In genomic region chr6:134510920-134511319, GRCh38 we compare ENCODE assay signal across 20 cellular contexts.
DNase-seq lines count a peak whose midpoint lies in the region; ATAC-seq, FAIRE-seq and TF ChIP-seq lines count a peak whose summit lies in the region.
"Had no signal": no experiment of that assay in that cellular context is flagged by ENCODE, and none has a peak within 500 bp of the region (broad histone marks: within the 10 kb centered on the region; RNA-seq: fewer than 3 reads in every experiment).

No MANE protein-coding gene starts in this region.

- TF ChIP-seq EP300 in HepG2 (IDR thresholded peaks at IDR 0.05; ENCODE audit: low read depth in 2 of 2, low read length in 2 of 2) (no peak), HepG2 (CRISPR knock-in tag; IDR thresholded peaks at IDR 0.05; ENCODE audit: borderline replicate concordance) (no peak)

- H3K4me1 ChIP-seq in liver (ENCODE audit: control insufficient read depth in 4 of 4, insufficient read depth in 4 of 4, low read length in 3 of 4), result no peaks in the 10 kb centered on the region
- no peaks in the 10 kb centered on the region for H3K4me1 ChIP-seq in HepG2 (ENCODE audit: insufficient read depth, low read length)
- H3K4me1 ChIP-seq in PC-9 (replicated peaks; ENCODE audit: insufficient read depth), result no peaks in the 10 kb centered on the region

- POLR2A ChIA-PET in HepG2 (lab: Yijun Ruan, JAX) (no interaction called here), PC-9 (lab: Charles Lee; ENCODE audit: unreplicated experiment) (no interaction called here)

- no TSS peak for BruUV-seq in HepG2 (replicated peaks; lab: Mats Ljungman, UMichigan)
- BruUV-seq in PC-9 (replicated peaks; lab: Mats Ljungman, UMichigan), result no TSS peak

- WGBS in liver, result 67% methylated on average over 3 of the region's 3 CpGs
- WGBS in HepG2 (ENCODE audit: low lambda C conversion rate), result 46% methylated on average over 3 of the region's 3 CpGs

- intact Hi-C loops in HepG2 (cut with micrococcal nuclease; ENCODE audit: unreplicated experiment), result no loop called here
- intact Hi-C loops in PC-9 (cut with micrococcal nuclease; ENCODE audit: unreplicated experiment), result no loop called here

- H3K9me3 ChIP-seq in liver (ENCODE audit: control insufficient read depth in 4 of 4, low read length in 3 of 4), result no peaks in the 10 kb centered on the region
- H3K9me3 ChIP-seq in HepG2 (ENCODE audit: low read length), result no peaks in the 10 kb centered on the region
- H3K9me3 ChIP-seq in PC-9 (ENCODE audit: insufficient read depth, low read depth), result no peaks in the 10 kb centered on the region

- H3K79me2 ChIP-seq in HepG2 (ENCODE audit: insufficient read depth, low read length), result no peaks in the 10 kb centered on the region
- no peaks in the 10 kb centered on the region for H3K79me2 ChIP-seq in PC-9 (ENCODE audit: low read depth)

- H3K27ac ChIP-seq in liver (ENCODE audit: low read depth in 1 of 2, low read length in 2 of 2) (no peak overlapping the region), HepG2 (ENCODE audit: extremely low read length, insufficient read depth, low read length) (no peak overlapping the region), PC-9 (no peak overlapping the region)
- H3K27ac ChIP-seq: KMS-11, RWPE1 had no signal

- H3K36me3 ChIP-seq in liver (ENCODE audit: control insufficient read depth in 4 of 4, insufficient read depth in 3 of 4, low read depth in 1 of 4, low read length in 3 of 4) (no peaks in the 10 kb centered on the region), HepG2 (replicated peaks in 1 of 2; ENCODE audit: control insufficient read depth in 1 of 2, insufficient read depth in 2 of 2, low read length in 2 of 2) (no peaks in the 10 kb centered on the region), PC-9 (ENCODE audit: low read depth) (no peaks in the 10 kb centered on the region)

- CTCF ChIA-PET in HepG2 (lab: Yijun Ruan, JAX; ENCODE audit: low intra/inter-chr PET ratio, low total read pairs) (no interaction called here), PC-9 (lab: Charles Lee) (no interaction called here)

- H3K27me3 ChIP-seq in liver (ENCODE audit: control insufficient read depth in 4 of 4, insufficient read depth in 4 of 4, low read length in 3 of 4) (no peaks in the 10 kb centered on the region), HepG2 (ENCODE audit: control insufficient read depth in 1 of 2, insufficient read depth in 2 of 2, low read length in 2 of 2) (no peaks in the 10 kb centered on the region), PC-9 (ENCODE audit: insufficient read depth, low read depth) (no peaks in the 10 kb centered on the region)

- H3K9me2 ChIP-seq in PC-9 (ENCODE audit: insufficient read depth), result peaks cover 8% of the 10 kb centered on the region

- H2AFZ ChIP-seq in HepG2 (ENCODE audit: low read length), result no peak overlapping the region
- no peak overlapping the region; the same call in 1 of the 2 replicates for H2AFZ ChIP-seq in PC-9

- no peak overlapping the region for H3K9ac ChIP-seq in liver (ENCODE audit: low read depth in 1 of 2, low read length in 2 of 2)
- H3K9ac ChIP-seq in HepG2 (ENCODE audit: insufficient read depth, low read depth, low read length), result no peak overlapping the region
- H3K9ac ChIP-seq: KMS-11 had no signal

- no peak for FAIRE-seq in HepG2 (lab: Jason Lieb, UNC)
- FAIRE-seq: bronchial epithelial cell, GM18507, keratinocyte had no signal

- no peaks in the 10 kb centered on the region for H3F3A ChIP-seq in PC-9 (ENCODE audit: insufficient read depth, low read depth)

- H3K4me2 ChIP-seq in HepG2 (ENCODE audit: low read depth, low read length), result no peak overlapping the region
- no peak overlapping the region for H3K4me2 ChIP-seq in PC-9
- H3K4me2 ChIP-seq: KMS-11 had no signal

- ATAC-seq in HepG2 (no peak), HG02981 (IDR thresholded peaks at IDR 0.05; ENCODE audit: unreplicated experiment) (no peak), GM18519 (IDR thresholded peaks at IDR 0.05; ENCODE audit: low FRiP score, unreplicated experiment) (no peak)
- ATAC-seq: activated T-cell treated with anti-CD3 and anti-CD28 coated beads, Interleukin-2, amount 50 U/mL, for 4 hours had no signal

- DNase-seq in HepG2 (ENCODE audit: low spot score) (no peak), NOMO-1 treated with DMSO at 0.1 percent for 48 hours (lab: John Stamatoyannopoulos, UW; ENCODE audit: unreplicated experiment) (peak; percentile 73), fibroblast of mammary gland (ENCODE audit: low read depth) (peak; percentile 31), SHP77 treated with DMSO at 0.1 percent for 48 hours (lab: John Stamatoyannopoulos, UW) (no peak), PC-9 (no peak)
- DNase-seq: activated CD4-positive, alpha-beta T cell treated with anti-CD3 and anti-CD28 coated beads, Interleukin-2, amount 10 ng/mL, durations not matched to agents 7 days and 5 days; activated naive CD8-positive, alpha-beta T cell treated with anti-CD3 and anti-CD28 coated beads for 36 hours; activated T-cell treated with anti-CD3 and anti-CD28 coated beads, Interleukin-2, amount 50 U/mL, for 4 hours; NCI-H1930; NCI-H526 treated with DMSO at 0.1 percent for 48 hours; stimulated activated naive CD4-positive, alpha-beta T cell treated with Interleukin-2 at 50 U/mL for 16 hours; T-helper 9 cell had no signal

- in situ Hi-C loops in HepG2 (cut with HindIII; ENCODE audit: extremely low pct_ligation_motif_present, low pct_unique_long_range_greater_than_20kb), result no loop called here

- TF ChIP-seq CTCF in liver (IDR thresholded peaks at IDR 0.05; ENCODE audit: low read depth, low read length, missing input control) (no peak), HepG2 (CRISPR knock-in tag; IDR thresholded peaks at IDR 0.05) (no peak), fibroblast of mammary gland (conservative IDR thresholded peaks at IDR 0.05; ENCODE audit: control insufficient read depth, insufficient read depth, low read depth, low read length) (no peak), PC-9 (conservative IDR thresholded peaks at IDR 0.05) (no peak)

- no peak for TF ChIP-seq POLR2A in HepG2 (IDR thresholded peaks at IDR 0.05; ENCODE audit: insufficient read depth in 1 of 2, low read depth in 2 of 2, low read length in 2 of 2)

- TF ChIP-seq RAD21 in liver (IDR thresholded peaks at IDR 0.05) (peak in 1 of 2 donors; percentile 16), HepG2 (CRISPR knock-in tag; IDR thresholded peaks at IDR 0.05) (no peak)

- H4K20me1 ChIP-seq in HepG2 (ENCODE audit: insufficient read depth, low read length) (no peaks in the 10 kb centered on the region), PC-9 (ENCODE audit: insufficient read depth) (no peaks in the 10 kb centered on the region)

- no peak overlapping the region for H3K4me3 ChIP-seq in liver (ENCODE audit: low read depth in 1 of 3, low read length in 3 of 3)
- no peak overlapping the region for H3K4me3 ChIP-seq in HepG2 (replicated peaks in 1 of 3; ENCODE audit: insufficient read depth in 1 of 3, low read depth in 2 of 3, low read length in 3 of 3)
- no peak overlapping the region for H3K4me3 ChIP-seq in fibroblast of mammary gland (ENCODE audit: control insufficient read depth, low read depth, low read length)
- H3K4me3 ChIP-seq in PC-9, result no peak overlapping the region

TF ChIP-seq in liver, 16 proteins besides CTCF, POLR2A, EP300 and RAD21:
- TF ChIP-seq RXRA (IDR thresholded peaks at IDR 0.05), result peak; percentile 4 to 23
- no peak for TF ChIP-seq HNF4G (IDR thresholded peaks at IDR 0.05)
- no peak for TF ChIP-seq FOXA1 (IDR thresholded peaks at IDR 0.05)
- TF ChIP-seq NR2F2 (IDR thresholded peaks at IDR 0.05), result peak; percentile 50
- TF ChIP-seq YY1 (IDR thresholded peaks at IDR 0.05), result peak; percentile 27

TF ChIP-seq in HepG2, 621 proteins besides CTCF, POLR2A, EP300 and RAD21:
- TF ChIP-seq KLF16 (CRISPR knock-in tag; IDR thresholded peaks at IDR 0.05) (no peak), XRCC5 (optimal IDR thresholded peaks at IDR 0.05; ENCODE audit: low read length) (no peak), ZBTB46 (CRISPR knock-in tag; IDR thresholded peaks at IDR 0.05; ENCODE audit: borderline replicate concordance) (no peak)

Comparison
In these comparisons a context has a peak if more than half of its experiments do, and no peak if none do; other contexts are left out.
1. DNase-seq: peak in NOMO-1 treated with DMSO at 0.1 percent for 48 hours (single experiment) and fibroblast of mammary gland (single experiment); none in HepG2 (single experiment), SHP77 treated with DMSO at 0.1 percent for 48 hours (single experiment) and PC-9 (0 of 2).